8 cellular contexts compared by ENCODE assay signal in the genomic region with DNA sequence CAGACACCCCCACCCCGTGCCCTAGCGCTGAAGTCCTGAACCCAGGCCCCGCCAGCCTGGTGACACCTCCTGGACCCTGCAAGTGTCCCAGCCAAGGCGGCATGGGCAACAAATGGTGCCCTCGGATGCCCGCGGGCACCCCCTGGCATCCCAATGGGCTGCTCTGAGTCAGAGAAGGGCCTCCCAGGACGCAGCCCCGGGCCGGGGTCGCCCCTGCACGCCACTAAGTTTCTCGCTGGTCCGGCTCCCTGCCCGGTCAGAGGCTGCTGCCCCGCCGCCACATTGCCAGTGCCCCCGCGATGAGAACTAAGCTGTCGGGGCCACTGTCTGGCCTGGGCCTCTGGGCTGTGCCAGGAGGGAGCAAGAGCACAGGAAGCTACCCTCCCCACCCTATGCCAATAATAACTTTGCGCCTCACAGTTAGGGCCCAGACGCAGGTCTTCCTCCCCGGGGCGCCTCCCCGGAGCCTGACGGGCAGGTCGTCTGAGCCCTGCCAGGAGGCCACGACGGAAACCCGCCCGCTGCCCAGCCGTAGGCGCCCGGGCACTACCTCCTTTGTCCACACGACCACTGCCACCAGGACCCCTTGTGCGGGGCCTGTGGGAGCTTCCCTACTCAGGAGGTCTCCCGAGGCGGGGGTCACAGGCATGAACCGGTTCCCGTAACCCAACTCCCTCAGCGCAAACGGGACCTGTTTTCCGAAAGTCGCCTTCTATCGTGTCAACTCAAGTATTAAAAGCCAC. TPM values are rescaled to one million over a fixed set of nuclear protein-coding genes. Genes with fewer than 3 reads are reported as not detected.
DNase-seq lines count a peak whose midpoint lies in the region; ATAC-seq, FAIRE-seq and TF ChIP-seq lines count a peak whose summit lies in the region.

No MANE protein-coding gene starts in this region.

- peak; percentile 78 for FAIRE-seq in GM12891 (lab: Jason Lieb, UNC)

- POLR2A ChIA-PET in Panc1 (lab: Charles Lee): no interaction called here

- H3K4me3 ChIP-seq in Panc1 (ENCODE audit: low read depth in 2 of 2, low read length in 2 of 2) (peak overlapping the region; percentile 51 to 71), mammary epithelial cell (replicated peaks in 1 of 3; ENCODE audit: insufficient read depth in 1 of 3, low read depth in 2 of 3, low read length in 3 of 3) (peak overlapping the region; percentile 61 to 64 (median 62)), mesodermal cell (ENCODE audit: extremely low read depth, insufficient read depth, low read length, poor library complexity, severe bottlenecking) (peak overlapping the region; percentile 70), upper lobe of right lung (peak overlapping the region; percentile 63)

- WGBS in mammary epithelial cell (ENCODE audit: low coverage, missing lambda C conversion rate): 8% methylated on average over 12 of the region's 45 CpGs
- WGBS in mesodermal cell (ENCODE audit: insufficient coverage in 2 of 2), 2 experiments: 8 to 11% methylated on average over 31 to 41 of the region's 45 CpGs

- in situ Hi-C loops in Panc1 (cut with HindIII; ENCODE audit: low pct_unique_long_range_greater_than_20kb, low sequenced_read_pairs): no loop called here
- in situ Hi-C loops in mammary epithelial cell (cut with MboI; ENCODE audit: low sequenced_read_pairs in 2 of 2): no loop called here

- H3K4me1 ChIP-seq in Panc1 (ENCODE audit: control insufficient read depth, insufficient read depth, low read length): peaks cover 17% of the 10 kb centered on the region
- H3K4me1 ChIP-seq in mammary epithelial cell (ENCODE audit: insufficient read depth, low read length): peaks cover 30% of the 10 kb centered on the region
- peaks cover 17% of the 10 kb centered on the region for H3K4me1 ChIP-seq in mesodermal cell (ENCODE audit: control insufficient read depth, insufficient read depth, low read length, poor library complexity, severe bottlenecking)
- H3K4me1 ChIP-seq in upper lobe of right lung: peaks cover 23% of the 10 kb centered on the region

- BruUV-seq in Panc1 (replicated peaks; lab: Mats Ljungman, UMichigan) (no TSS peak), mammary epithelial cell (replicated peaks; lab: Mats Ljungman, UMichigan) (no TSS peak)

- H3K4me2 ChIP-seq in mammary epithelial cell (ENCODE audit: insufficient read depth, low read depth, low read length): peak overlapping the region; percentile 93

- DNase-seq in GM12891 (ENCODE audit: insufficient read length, low spot score) (no peak), Panc1 (ENCODE audit: low read depth, low spot score) (no peak), mammary epithelial cell (peak; percentile 41), upper lobe of right lung (no peak), NCI-H82 (lab: John Stamatoyannopoulos, UW) (no peak)

- CTCF ChIA-PET in Panc1 (lab: Charles Lee): no interaction called here
- CTCF ChIA-PET in mammary epithelial cell (lab: Charles Lee; ENCODE audit: low non-redundant PET): no interaction called here

- H3K27ac ChIP-seq in Panc1 (ENCODE audit: low read length) (peak overlapping the region; percentile 71), mammary epithelial cell (ENCODE audit: insufficient read depth, low read depth, low read length) (no peak overlapping the region), mesodermal cell (ENCODE audit: low read depth, low read length, severe bottlenecking) (no peak overlapping the region), upper lobe of right lung (no peak overlapping the region)

- peak overlapping the region; percentile 12 for H3K9ac ChIP-seq in mammary epithelial cell (ENCODE audit: insufficient read depth, low read length)

- peak overlapping the region; percentile 48 for H2AFZ ChIP-seq in mammary epithelial cell (ENCODE audit: low read depth, low read length)

- TF ChIP-seq POLR2A in GM12891 (IDR thresholded peaks at IDR 0.05; ENCODE audit: low read depth, low read length): no peak

- intact Hi-C loops in Panc1 (cut with micrococcal nuclease; ENCODE audit: unreplicated experiment) (loop anchor here (2.0 kb wide), 1 partner anchor 72 kb away; no protein-coding TSS in a partner anchor), mammary epithelial cell (cut with micrococcal nuclease) (loop anchor here (5.0 kb wide), 1 partner anchor 233 kb away; a partner anchor contains a TSS), upper lobe of right lung (cut with DNase I) (no loop called here)

- no peaks in the 10 kb centered on the region for H3K9me3 ChIP-seq in Panc1 (ENCODE audit: control insufficient read depth, insufficient read depth, low read depth, low read length)
- no peaks in the 10 kb centered on the region for H3K9me3 ChIP-seq in mammary epithelial cell (replicated peaks; ENCODE audit: insufficient read depth, low read length)
- no peaks in the 10 kb centered on the region for H3K9me3 ChIP-seq in mesodermal cell (ENCODE audit: control insufficient read depth, low read length)
- H3K9me3 ChIP-seq in upper lobe of right lung: no peaks in the 10 kb centered on the region

- TF ChIP-seq CTCF in Panc1 (IDR thresholded peaks at IDR 0.05) (no peak), mammary epithelial cell (conservative IDR thresholded peaks at IDR 0.05 in 1 of 2, IDR thresholded peaks at IDR 0.05 in 1 of 2; ENCODE audit: extremely low read depth in 1 of 2, insufficient read depth in 1 of 2, low read depth in 1 of 2, low read length in 2 of 2) (no peak), upper lobe of right lung (IDR thresholded peaks at IDR 0.05) (no peak)

- peaks cover 7% of the 10 kb centered on the region for H4K20me1 ChIP-seq in mammary epithelial cell (ENCODE audit: insufficient read depth, low read length)

- dilution Hi-C loops in mammary epithelial cell (cut with HindIII; ENCODE audit: low sequenced_read_pairs): loop anchor here (5.0 kb wide), 2 partner anchors 43 to 93 kb away; no protein-coding TSS in a partner anchor

- H3K79me2 ChIP-seq in mammary epithelial cell (ENCODE audit: insufficient read depth, low read length): peaks cover 55% of the 10 kb centered on the region

- H3K27me3 ChIP-seq in Panc1 (ENCODE audit: control insufficient read depth, insufficient read depth, low read length) (no peaks in the 10 kb centered on the region), mammary epithelial cell (ENCODE audit: insufficient read depth, low read length) (no peaks in the 10 kb centered on the region), upper lobe of right lung (no peaks in the 10 kb centered on the region)

- no peaks in the 10 kb centered on the region; the same call in 1 of the 2 replicates for H3K36me3 ChIP-seq in Panc1 (ENCODE audit: control insufficient read depth, insufficient read depth, low read length)
- no peaks in the 10 kb centered on the region for H3K36me3 ChIP-seq in mammary epithelial cell (ENCODE audit: insufficient read depth, low read length)
- H3K36me3 ChIP-seq in mesodermal cell (ENCODE audit: control insufficient read depth, insufficient read depth, low read length): peaks cover 6% of the 10 kb centered on the region
- no peaks in the 10 kb centered on the region for H3K36me3 ChIP-seq in upper lobe of right lung

- ATAC-seq in Panc1 (peak; percentile 9; the same call in 1 of the 2 replicates), upper lobe of right lung (no peak), HG03565 (IDR thresholded peaks at IDR 0.05; ENCODE audit: unreplicated experiment) (no peak), GM21381 (IDR thresholded peaks at IDR 0.05; ENCODE audit: unreplicated experiment) (no peak)

TF ChIP-seq in GM12891, 5 proteins besides CTCF, POLR2A, EP300 and RAD21:
- no peak for TF ChIP-seq PAX5 (IDR thresholded peaks at IDR 0.05; ENCODE audit: insufficient read depth, low read length, severe bottlenecking)
- no peak for TF ChIP-seq POU2F2 (IDR thresholded peaks at IDR 0.05; ENCODE audit: low read depth, low read length)
- TF ChIP-seq SPI1 (IDR thresholded peaks at IDR 0.05; ENCODE audit: low read depth, low read length): no peak
- TF ChIP-seq POLR2AphosphoS5 (IDR thresholded peaks at IDR 0.05; ENCODE audit: low read depth, low read length): no peak
- no peak for TF ChIP-seq TAF1 (IDR thresholded peaks at IDR 0.05; ENCODE audit: low read depth, low read length)

RNA-seq across cellular contexts. Expression of a gene that starts 1.4 kb away (rescaled TPM):
- polyA plus RNA-seq in GM12891 (2012; ENCODE audit: low read depth, missing spikeins): 0.87 TPM
- 3.9 TPM for total RNA-seq in Panc1 (2021; ENCODE audit: unreplicated experiment)
- 3.8 TPM for polyA plus RNA-seq in Panc1 (2012; ENCODE audit: insufficient read length)
- 10 to 100 TPM in 1 of 2 donors, 1 to 10 TPM in 1; 2.0 to 14.1 TPM for total RNA-seq in mammary epithelial cell
- 0.90 TPM for polyA plus RNA-seq in mammary epithelial cell
- 0.21 TPM for polyA minus RNA-seq in mammary epithelial cell
- polyA plus RNA-seq in mesodermal cell (2013, experiment 1 of 2): 5.9 TPM
- polyA plus RNA-seq in mesodermal cell (2013, experiment 2 of 2): 4.7 TPM
- total RNA-seq in upper lobe of right lung: 8.4 TPM
